Comparison of ENCODE assay signal across 18 cellular contexts in the genomic region with DNA sequence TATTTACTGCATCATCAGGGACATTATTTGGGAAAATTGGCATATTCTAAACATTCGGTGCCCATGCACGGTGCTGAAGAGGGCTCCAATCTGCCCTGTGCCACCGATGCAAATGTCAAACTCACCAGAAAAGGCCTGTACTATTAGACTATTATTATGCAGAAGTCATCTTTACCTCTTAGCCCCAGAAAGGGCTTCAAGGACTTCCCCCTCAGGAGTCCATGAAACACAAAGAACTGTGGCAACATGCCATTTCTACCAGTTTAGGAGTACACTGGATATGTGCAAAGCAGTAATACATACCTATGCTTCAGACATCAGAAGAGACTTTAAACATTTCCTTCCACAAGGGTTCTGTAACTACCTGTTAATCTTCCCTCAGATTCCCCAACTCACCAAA. TPM values are rescaled to one million over a fixed set of nuclear protein-coding genes. Genes with fewer than 3 reads are reported as not detected.
DNase-seq lines count a peak whose midpoint lies in the region; ATAC-seq, FAIRE-seq and TF ChIP-seq lines count a peak whose summit lies in the region.
"Had no signal": no experiment of that assay in that cellular context is flagged by ENCODE, and none has a peak within 500 bp of the region (broad histone marks: within the 10 kb centered on the region; RNA-seq: fewer than 3 reads in every experiment).

No MANE protein-coding gene starts in this region.

- RAD21 ChIA-PET in GM12878 (lab: Charles Lee; ENCODE audit: unreplicated experiment): interaction anchor here (0.9 to 1.7 kb wide), 4 partner anchors 21 to 95 kb away, joined by 3 to 4 read pairs (median 4); no protein-coding TSS in a partner anchor

- SMC1A ChIA-PET in GM12878 (lab: Charles Lee; ENCODE audit: uncharacterized antibody, unreplicated experiment): interaction anchor here (1.4 to 3.8 kb wide), 9 partner anchors 9 to 92 kb away, joined by 3 to 21 read pairs (median 8); a partner anchor contains a TSS

- peak overlapping the region; percentile 41 for H3K9ac ChIP-seq in Karpas-422 (ENCODE audit: low read length)
- H3K9ac ChIP-seq in GM12878 (ENCODE audit: control insufficient read depth, insufficient read depth, low read length): no peak overlapping the region
- H3K9ac ChIP-seq: GM23248, parathyroid adenoma had no signal

- peak overlapping the region; percentile 53 for H3K27ac ChIP-seq in Karpas-422 (ENCODE audit: low read length)
- H3K27ac ChIP-seq in GM12878 (ENCODE audit: control insufficient read depth, insufficient read depth): peak overlapping the region; percentile 61
- H3K27ac ChIP-seq: GM23248, parathyroid adenoma, testis had no signal

- no peak for FAIRE-seq in GM12878 (lab: Jason Lieb, UNC)
- FAIRE-seq: D721Med had no signal

- CTCF ChIA-PET in GM12878 (lab: Yijun Ruan, JAX): interaction anchor here (1.0 to 12.5 kb wide), 9 partner anchors 10 to 58 kb away, joined by 3 to 92 read pairs (median 5); a partner anchor contains a TSS

- H3K4me1 Mint-ChIP-seq in activated CD4-positive, alpha-beta T cell treated with anti-CD3 and anti-CD28 coated beads, Interleukin-2, amount 10 ng/mL, durations not matched to agents 24 days and 14 days: peaks cover 66% of the 10 kb centered on the region
- H3K4me1 Mint-ChIP-seq in osteocyte (ENCODE audit: unreplicated experiment): peaks cover 66% of the 10 kb centered on the region

- no peak for ATAC-seq in GM12878

- H3K9me3 Mint-ChIP-seq in activated CD4-positive, alpha-beta T cell treated with anti-CD3 and anti-CD28 coated beads, Interleukin-2, amount 10 ng/mL, durations not matched to agents 24 days and 14 days: no peaks in the 10 kb centered on the region
- H3K9me3 Mint-ChIP-seq in osteocyte (ENCODE audit: unreplicated experiment): no peaks in the 10 kb centered on the region

- intact Hi-C loops in activated CD4-positive, alpha-beta T cell treated with anti-CD3 and anti-CD28 coated beads, Interleukin-2, amount 10 ng/mL, durations not matched to agents 24 days and 14 days (cut with micrococcal nuclease): loop anchor here (2.0 kb wide), 1 partner anchor 17 kb away; no protein-coding TSS in a partner anchor
- intact Hi-C loops in GM12878 (cut with micrococcal nuclease; ENCODE audit: unreplicated experiment): loop anchor here (2.0 kb wide), 1 partner anchor 17 kb away; no protein-coding TSS in a partner anchor

- peaks cover 62% of the 10 kb centered on the region for H3K4me1 ChIP-seq in Karpas-422 (ENCODE audit: low read length)
- peaks cover 49% of the 10 kb centered on the region for H3K4me1 ChIP-seq in GM12878 (ENCODE audit: control insufficient read depth, insufficient read depth, low read length)

- H3K4me3 ChIP-seq in Karpas-422 (ENCODE audit: low read length) (no peak overlapping the region), GM12878 (peak overlapping the region; percentile 31)
- H3K4me3 ChIP-seq: GM23248, testis had no signal

- H3K79me2 ChIP-seq in Karpas-422 (ENCODE audit: low read length) (peaks cover 100% of the 10 kb centered on the region), GM12878 (ENCODE audit: control insufficient read depth, insufficient read depth, low read length) (peaks cover 97% of the 10 kb centered on the region)

- H3K36me3 ChIP-seq in Karpas-422 (ENCODE audit: insufficient read depth, low read length) (peaks cover 3% of the 10 kb centered on the region; the same call in 1 of the 2 replicates), GM12878 (ENCODE audit: control insufficient read depth in 2 of 2, insufficient read depth in 2 of 2, low read length in 1 of 2) (peaks cover 2 to 4% of the 10 kb centered on the region in 2 experiments)

- POLR2A ChIA-PET in GM12878 (lab: Charles Lee): interaction anchor here (0.6 to 3.1 kb wide), 6 partner anchors 13 to 61 kb away, joined by 3 to 15 read pairs (median 6); a partner anchor contains a TSS

- TF ChIP-seq RAD21 in GM12878 (IDR thresholded peaks at IDR 0.05; ENCODE audit: insufficient read depth, low read depth, low read length): no peak

- peak overlapping the region; percentile 53 for H3K4me2 ChIP-seq in Karpas-422 (ENCODE audit: low read depth, low read length, poor library complexity, severe bottlenecking)
- peak overlapping the region; percentile 19 for H3K4me2 ChIP-seq in GM12878 (ENCODE audit: control insufficient read depth, insufficient read depth)

- no peaks in the 10 kb centered on the region for H3K9me2 ChIP-seq in Karpas-422 (replicated peaks; ENCODE audit: insufficient read depth, low read length)

- H3K9me3 ChIP-seq in Karpas-422 (ENCODE audit: low read length) (no peaks in the 10 kb centered on the region), GM12878 (replicated peaks; ENCODE audit: control insufficient read depth, insufficient read depth, low read length) (no peaks in the 10 kb centered on the region)
- H3K9me3 ChIP-seq: testis had no signal

- H2AFZ ChIP-seq in Karpas-422 (ENCODE audit: low read length) (no peak overlapping the region), GM12878 (ENCODE audit: control insufficient read depth, low read depth, low read length) (no peak overlapping the region)
- H2AFZ ChIP-seq: GM23248, parathyroid adenoma had no signal

- peaks cover 21% of the 10 kb centered on the region for H3K36me3 Mint-ChIP-seq in activated CD4-positive, alpha-beta T cell treated with anti-CD3 and anti-CD28 coated beads, Interleukin-2, amount 10 ng/mL, durations not matched to agents 24 days and 14 days (ENCODE audit: low read depth)
- H3K36me3 Mint-ChIP-seq in osteocyte (ENCODE audit: unreplicated experiment): no peaks in the 10 kb centered on the region

- TF ChIP-seq CTCF in GM12878 (IDR thresholded peaks at IDR 0.05 in 2 of 3, conservative IDR thresholded peaks at IDR 0.05 in 1 of 3; ENCODE audit: control insufficient read depth in 2 of 3, extremely low read depth in 1 of 3, insufficient read depth in 1 of 3, low read depth in 3 of 3, low read length in 3 of 3) (no peak), osteocyte (IDR thresholded peaks at IDR 0.05) (no peak)

- TF ChIP-seq EP300 in GM12878 (IDR thresholded peaks at IDR 0.05; ENCODE audit: borderline replicate concordance in 1 of 2, control insufficient read depth in 1 of 2, low read depth in 2 of 2, low read length in 2 of 2): no peak

- peaks cover 87% of the 10 kb centered on the region for H4K20me1 ChIP-seq in Karpas-422 (ENCODE audit: insufficient read depth, low read depth, low read length)
- peaks cover 23% of the 10 kb centered on the region for H4K20me1 ChIP-seq in GM12878 (ENCODE audit: control insufficient read depth, insufficient read depth)

- BruUV-seq in GM12878 (replicated peaks; lab: Mats Ljungman, UMichigan): no TSS peak

- H3K4me3 Mint-ChIP-seq in activated CD4-positive, alpha-beta T cell treated with anti-CD3 and anti-CD28 coated beads, Interleukin-2, amount 10 ng/mL, durations not matched to agents 24 days and 14 days: peak overlapping the region; percentile 76
- no peak overlapping the region for H3K4me3 Mint-ChIP-seq in osteocyte (ENCODE audit: unreplicated experiment)

- TF ChIP-seq POLR2A in GM12878 (IDR thresholded peaks at IDR 0.05; ENCODE audit: low read depth, low read length): no peak

- H3K27ac Mint-ChIP-seq in activated CD4-positive, alpha-beta T cell treated with anti-CD3 and anti-CD28 coated beads, Interleukin-2, amount 10 ng/mL, durations not matched to agents 24 days and 14 days: peak overlapping the region; percentile 82
- H3K27ac Mint-ChIP-seq in osteocyte (ENCODE audit: unreplicated experiment): peak overlapping the region; percentile 59

- no peak for DNase-seq in activated CD4-positive, alpha-beta T cell treated with anti-CD3 and anti-CD28 coated beads, Interleukin-2, amount 10 ng/mL, durations not matched to agents 24 days and 14 days
- DNase-seq in activated CD4-positive, alpha-beta T cell treated with anti-CD3 and anti-CD28 coated beads for 48 hours: no peak
- DNase-seq in Karpas-422 (no peak), GM12878 (ENCODE audit: low read depth, low spot score) (no peak), osteocyte (ENCODE audit: extremely low spot score, unreplicated experiment) (no peak), NCI-H526 treated with DMSO at 0.1 percent for 48 hours (lab: John Stamatoyannopoulos, UW) (no peak), SHP77 (lab: John Stamatoyannopoulos, UW) (no peak), NCI-H2107 treated with DMSO at 0.1 percent for 48 hours (lab: John Stamatoyannopoulos, UW; ENCODE audit: unreplicated experiment) (no peak)
- DNase-seq: effector CD4-positive, alpha-beta T cell; foreskin fibroblast; GM23248; mesenchymal stem cell; NCI-H187; NCI-H748 treated with DMSO at 0.1 percent for 48 hours; testis had no signal

- in situ Hi-C loops in GM12878 (cut with MboI): no loop called here

- no peaks in the 10 kb centered on the region for H3K27me3 ChIP-seq in Karpas-422 (ENCODE audit: low read length)
- H3K27me3 ChIP-seq in GM12878 (replicated peaks in 1 of 2; ENCODE audit: control insufficient read depth in 2 of 2, insufficient read depth in 2 of 2, low read length in 1 of 2): no peaks in the 10 kb centered on the region
- H3K27me3 ChIP-seq: testis had no signal

- no peaks in the 10 kb centered on the region for H3K27me3 Mint-ChIP-seq in activated CD4-positive, alpha-beta T cell treated with anti-CD3 and anti-CD28 coated beads, Interleukin-2, amount 10 ng/mL, durations not matched to agents 24 days and 14 days
- H3K27me3 Mint-ChIP-seq in osteocyte (ENCODE audit: unreplicated experiment): no peaks in the 10 kb centered on the region

- WGBS in GM12878 (ENCODE audit: insufficient coverage, insufficient replicate concordance, low lambda C conversion rate, missing lambda C conversion rate): 2% methylated on average over 3 of the region's 3 CpGs

RNA-seq across cellular contexts. Expression of a gene that starts 8.6 kb away (rescaled TPM):
- 58.5 and 61.2 TPM in 2 replicates for total RNA-seq in activated CD4-positive, alpha-beta T cell treated with anti-CD3 and anti-CD28 coated beads, Interleukin-2, amount 10 ng/mL, durations not matched to agents 24 days and 14 days
- total RNA-seq in Karpas-422 (2014; rRNA removed; shearing (Covaris generic); ENCODE audit: low replicate concordance): 35.4 and 43.4 TPM in 2 replicates
- 158 and 180 TPM in 2 replicates for total RNA-seq in GM12878 (2013; cell fraction: nucleolus; rRNA removed)
- total RNA-seq in GM12878 (2014; rRNA removed) (40.9 and 41.5 TPM in 2 replicates), GM12878 (2014; rRNA removed; fragmentation: Illumina TruSeq; extraction: Trizol) (33.8 and 36.0 TPM in 2 replicates), GM12878 (2021) (52.1 and 56.4 TPM in 2 replicates), osteocyte (53.6 and 54.7 TPM in 2 replicates)
- 21.4 TPM for polyA plus RNA-seq in GM12878 (2011; ENCODE audit: low read depth)
- polyA plus RNA-seq in GM12878 (2011; rRNA removed) (40.4 and 47.4 TPM in 2 replicates), GM12878 (2014; fragmentation: Illumina TruSeq; extraction: Trizol) (39.4 and 44.2 TPM in 2 replicates), GM12878 (2014; fragmentation: Nextera tagmentation; extraction: Ambion mirVana) (1 to 10 TPM; 5.5 to 7.8 TPM), GM12878 (2014; rRNA removed) (40.6 and 40.8 TPM in 2 replicates), GM12878 (2016; fragmentation: Nextera tagmentation; extraction: Ambion mirVana) (10 to 100 TPM; 24.7 to 28.5 TPM)
- polyA plus RNA-seq in GM12878 (2011; cell fraction: cytosol; rRNA removed): 43.3 and 47.3 TPM in 2 replicates
- 185 and 192 TPM in 2 replicates for polyA plus RNA-seq in GM12878 (2011; cell fraction: nucleus; rRNA removed)
- 32.5 and 32.6 TPM in 2 replicates for polyA plus RNA-seq in GM12878 (2012)
- polyA minus RNA-seq in GM12878 (2011; rRNA and poly(A)+ RNA removed): 38.1 and 42.9 TPM in 2 replicates
- polyA minus RNA-seq in GM12878 (2011; cell fraction: cytosol; rRNA and poly(A)+ RNA removed): 12.7 and 13.5 TPM in 2 replicates
- polyA minus RNA-seq in GM12878 (2011; cell fraction: nucleus; rRNA and poly(A)+ RNA removed): 38.0 and 59.5 TPM in 2 replicates

RNA-seq across cellular contexts. Expression of a gene that starts 20.2 kb away (rescaled TPM):
- 50.0 and 58.0 TPM in 2 replicates for total RNA-seq in activated CD4-positive, alpha-beta T cell treated with anti-CD3 and anti-CD28 coated beads, Interleukin-2, amount 10 ng/mL, durations not matched to agents 24 days and 14 days
- 31.3 and 48.2 TPM in 2 replicates for total RNA-seq in Karpas-422 (2014; rRNA removed; shearing (Covaris generic); ENCODE audit: low replicate concordance)
- 16.8 and 17.6 TPM in 2 replicates for total RNA-seq in GM12878 (2013; cell fraction: nucleolus; rRNA removed)
- total RNA-seq in GM12878 (2014; rRNA removed) (21.7 and 25.2 TPM in 2 replicates), GM12878 (2014; rRNA removed; fragmentation: Illumina TruSeq; extraction: Trizol) (21.7 and 22.7 TPM in 2 replicates), GM12878 (2021) (33.1 and 33.8 TPM in 2 replicates), osteocyte (33.5 and 35.8 TPM in 2 replicates)
- 19.1 TPM for polyA plus RNA-seq in GM12878 (2011; ENCODE audit: low read depth)
- polyA plus RNA-seq in GM12878 (2011; rRNA removed) (28.2 and 30.6 TPM in 2 replicates), GM12878 (2014; fragmentation: Illumina TruSeq; extraction: Trizol) (17.6 and 22.8 TPM in 2 replicates), GM12878 (2014; fragmentation: Nextera tagmentation; extraction: Ambion mirVana) (10 to 100 TPM; 12.0 to 13.2 TPM), GM12878 (2014; rRNA removed) (27.9 and 29.8 TPM in 2 replicates), GM12878 (2016; fragmentation: Nextera tagmentation; extraction: Ambion mirVana) (10 to 100 TPM; 16.5 to 20.1 TPM)
- 29.1 and 34.1 TPM in 2 replicates for polyA plus RNA-seq in GM12878 (2011; cell fraction: cytosol; rRNA removed)
- 19.5 and 22.0 TPM in 2 replicates for polyA plus RNA-seq in GM12878 (2011; cell fraction: nucleus; rRNA removed)
- 21.7 and 23.3 TPM in 2 replicates for polyA plus RNA-seq in GM12878 (2012)
- 26.9 and 30.9 TPM in 2 replicates for polyA minus RNA-seq in GM12878 (2011; rRNA and poly(A)+ RNA removed)
- 11.3 and 11.9 TPM in 2 replicates for polyA minus RNA-seq in GM12878 (2011; cell fraction: cytosol; rRNA and poly(A)+ RNA removed)
- polyA minus RNA-seq in GM12878 (2011; cell fraction: nucleus; rRNA and poly(A)+ RNA removed): 7.1 and 9.1 TPM in 2 replicates

RNA-seq across cellular contexts. Expression of a gene that starts 34.8 kb away (rescaled TPM):
- 13.0 and 14.0 TPM in 2 replicates for total RNA-seq in activated CD4-positive, alpha-beta T cell treated with anti-CD3 and anti-CD28 coated beads, Interleukin-2, amount 10 ng/mL, durations not matched to agents 24 days and 14 days
- total RNA-seq in Karpas-422 (2014; rRNA removed; shearing (Covaris generic); ENCODE audit: low replicate concordance): 15.9 and 22.1 TPM in 2 replicates
- 130 and 134 TPM in 2 replicates for total RNA-seq in GM12878 (2013; cell fraction: nucleolus; rRNA removed)
- total RNA-seq in GM12878 (2014; rRNA removed) (27.8 and 35.8 TPM in 2 replicates), GM12878 (2014; rRNA removed; fragmentation: Illumina TruSeq; extraction: Trizol) (15.7 and 17.5 TPM in 2 replicates), GM12878 (2021) (60.2 and 74.1 TPM in 2 replicates), osteocyte (not detected in 2 replicates)
- polyA plus RNA-seq in GM12878 (2011; ENCODE audit: low read depth): 18.7 TPM
- polyA plus RNA-seq in GM12878 (2011; rRNA removed) (13.0 and 22.9 TPM in 2 replicates), GM12878 (2014; fragmentation: Illumina TruSeq; extraction: Trizol) (5.8 and 19.2 TPM in 2 replicates), GM12878 (2014; fragmentation: Nextera tagmentation; extraction: Ambion mirVana) (1 to 10 TPM in 1 of 2 experiments, under 1 TPM in 1; 0.72 to 3.9 TPM), GM12878 (2014; rRNA removed) (67.1 and 83.6 TPM in 2 replicates), GM12878 (2016; fragmentation: Nextera tagmentation; extraction: Ambion mirVana) (10 to 100 TPM; 57.9 to 67.0 TPM)
- 33.9 and 65.4 TPM in 2 replicates for polyA plus RNA-seq in GM12878 (2011; cell fraction: cytosol; rRNA removed)
- 742 and 791 TPM in 2 replicates for polyA plus RNA-seq in GM12878 (2011; cell fraction: nucleus; rRNA removed)
- 52.1 and 66.9 TPM in 2 replicates for polyA plus RNA-seq in GM12878 (2012)
- polyA minus RNA-seq in GM12878 (2011; rRNA and poly(A)+ RNA removed): 6.9 and 18.1 TPM in 2 replicates
- 9.0 and 11.0 TPM in 2 replicates for polyA minus RNA-seq in GM12878 (2011; cell fraction: cytosol; rRNA and poly(A)+ RNA removed)
- 49.8 and 62.0 TPM in 2 replicates for polyA minus RNA-seq in GM12878 (2011; cell fraction: nucleus; rRNA and poly(A)+ RNA removed)
- total RNA-seq: LHCN-M2 had no signal

RNA-seq across cellular contexts. Expression of a gene that starts 56.1 kb away (rescaled TPM):
- total RNA-seq in activated CD4-positive, alpha-beta T cell treated with anti-CD3 and anti-CD28 coated beads, Interleukin-2, amount 10 ng/mL, durations not matched to agents 24 days and 14 days: 5.8 and 6.2 TPM in 2 replicates
- 11.3 and 11.5 TPM in 2 replicates for total RNA-seq in Karpas-422 (2014; rRNA removed; shearing (Covaris generic); ENCODE audit: low replicate concordance)
- total RNA-seq in GM12878 (2013; cell fraction: nucleolus; rRNA removed): 2.7 and 2.8 TPM in 2 replicates
- 7.8 and 8.1 TPM in 2 replicates for total RNA-seq in GM12878 (2014; rRNA removed)
- 5.9 and 6.6 TPM in 2 replicates for total RNA-seq in GM12878 (2014; rRNA removed; fragmentation: Illumina TruSeq; extraction: Trizol)
- total RNA-seq in GM12878 (2021): 7.3 and 8.1 TPM in 2 replicates
- 2.6 TPM for polyA plus RNA-seq in GM12878 (2011; ENCODE audit: low read depth)
- polyA plus RNA-seq in GM12878 (2011; rRNA removed): 2.5 and 3.3 TPM in 2 replicates
- 1.5 and 1.7 TPM in 2 replicates for polyA plus RNA-seq in GM12878 (2011; cell fraction: cytosol; rRNA removed)
- 1.6 and 2.0 TPM in 2 replicates for polyA plus RNA-seq in GM12878 (2011; cell fraction: nucleus; rRNA removed)
- polyA plus RNA-seq in GM12878 (2012): 3.2 and 4.8 TPM in 2 replicates
- 5.0 and 6.3 TPM in 2 replicates for polyA plus RNA-seq in GM12878 (2014; fragmentation: Illumina TruSeq; extraction: Trizol)
- 1 to 10 TPM; 1.4 to 1.6 TPM for polyA plus RNA-seq in GM12878 (2014; fragmentation: Nextera tagmentation; extraction: Ambion mirVana)
- 5.1 and 5.7 TPM in 2 replicates for polyA plus RNA-seq in GM12878 (2014; rRNA removed)
- under 1 TPM; 0.48 to 0.58 TPM for polyA plus RNA-seq in GM12878 (2016; fragmentation: Nextera tagmentation; extraction: Ambion mirVana)
- 1.0 and 1.5 TPM in 2 replicates for polyA minus RNA-seq in GM12878 (2011; rRNA and poly(A)+ RNA removed)
- 1.5 and 1.7 TPM in 2 replicates for polyA minus RNA-seq in GM12878 (2011; cell fraction: cytosol; rRNA and poly(A)+ RNA removed)
- polyA minus RNA-seq in GM12878 (2011; cell fraction: nucleus; rRNA and poly(A)+ RNA removed): 0.57 and 0.60 TPM in 2 replicates
- total RNA-seq in osteocyte: 12.2 and 12.8 TPM in 2 replicates

Comparison
In these comparisons a context has a peak if more than half of its experiments do, and no peak if none do; other contexts are left out.
1. RNA of a gene that starts 34.8 kb away (total RNA-seq): 15.7 to 134 TPM in GM12878, 15.9 to 22.1 TPM in Karpas-422 and 13.0 to 14.0 TPM in activated CD4-positive, alpha-beta T cell treated with anti-CD3 and anti-CD28 coated beads, Interleukin-2, amount 10 ng/mL, durations not matched to agents 24 days and 14 days; not detected in osteocyte; every median in the first group is over 10 times any median in the second.